23 cellular contexts compared by ENCODE assay signal in genomic region chr4:95508421-95508820, GRCh38. TPM values are rescaled to one million over a fixed set of nuclear protein-coding genes. Genes with fewer than 3 reads are reported as not detected.
DNase-seq lines count a peak whose midpoint lies in the region; ATAC-seq and TF ChIP-seq lines count a peak whose summit lies in the region.
"Had no signal": no experiment of that assay in that cellular context is flagged by ENCODE, and none has a peak within 500 bp of the region (broad histone marks: within the 10 kb centered on the region; RNA-seq: fewer than 3 reads in every experiment).

No MANE protein-coding gene starts in this region.

- H3K4me3 ChIP-seq in astrocyte of the spinal cord (ENCODE audit: low read depth, low read length) (no peak overlapping the region), fibroblast of villous mesenchyme (ENCODE audit: low read depth, low read length) (no peak overlapping the region)
- H3K4me3 ChIP-seq: adrenal gland, ovary, PC-9 had no signal

- in situ Hi-C loops in astrocyte of the spinal cord (cut with HindIII; ENCODE audit: low sequenced_read_pairs): no loop called here

- TF ChIP-seq CTCF in astrocyte of the spinal cord (IDR thresholded peaks at IDR 0.05; ENCODE audit: low read depth, low read length) (no peak), fibroblast of villous mesenchyme (IDR thresholded peaks at IDR 0.05; ENCODE audit: insufficient read depth, low read depth, low read length) (no peak)

- no peak for ATAC-seq in HG03469 (IDR thresholded peaks at IDR 0.05; ENCODE audit: unreplicated experiment)
- ATAC-seq in GM19397 (IDR thresholded peaks at IDR 0.05; ENCODE audit: unreplicated experiment): no peak

- peak; percentile 22 for DNase-seq in COLO829 (ENCODE audit: low spot score)
- peak; percentile 16 for DNase-seq in M059J (ENCODE audit: low read depth)
- peak; percentile 74 for DNase-seq in astrocyte of the spinal cord (ENCODE audit: low read depth, low spot score)
- peak; percentile 26 for DNase-seq in fibroblast of villous mesenchyme (ENCODE audit: low read depth)
- no peak for DNase-seq in activated CD4-positive, CD25-positive, alpha-beta regulatory T cell (lab: John Stamatoyannopoulos, UW)
- DNase-seq in amniotic stem cell (lab: John Stamatoyannopoulos, UW): no peak
- DNase-seq: activated CD4-positive, alpha-beta T cell treated with anti-CD3 and anti-CD28 coated beads, Interleukin-2, amount 10 ng/mL, durations not matched to agents 7 days and 5 days; activated effector memory CD4-positive, alpha-beta T cell treated with Interleukin-2 at 50 U/mL for 16 hours; adrenal gland; COR-L47; DMS79 treated with DMSO at 0.1 percent for 48 hours; effector CD4-positive, alpha-beta T cell; naive B cell; NCI-H1105 treated with DMSO at 0.1 percent for 48 hours; NCI-H2081; NCI-H345; ovary; PC-9; SIG-M5; stimulated activated CD4-positive, alpha-beta T cell treated with anti-CD3 and anti-CD28 coated beads, Interleukin-12 subunit alpha, Interleukin-12 subunit beta, amount 100 ng/mL, for 4 hours had no signal

RNA-seq across cellular contexts. Expression of gene UNC5C, which starts 40.4 kb away (rescaled TPM):
- total RNA-seq in M059J (2014; rRNA removed; shearing (Covaris generic)): 0.44 and 2.1 TPM in 2 replicates
- total RNA-seq in fibroblast of villous mesenchyme: under 0.01 and 0.43 TPM in 2 replicates
- total RNA-seq: activated CD4-positive, alpha-beta T cell treated with anti-CD3 and anti-CD28 coated beads, Interleukin-2, amount 10 ng/mL, durations not matched to agents 7 days and 5 days; PC-9; T-helper 1 cell treated with Interleukin-12 subunit alpha and Interleukin-12 subunit beta and Interleukin-4 antibody, amounts not matched to agents 30 ng/mL and 1 ng/mL, for 36 hours had no signal

Comparison
In these comparisons a context has a peak if more than half of its experiments do, and no peak if none do; other contexts are left out.
1. DNase-seq: peak in COLO829 (single experiment), M059J (single experiment), astrocyte of the spinal cord (single experiment) and fibroblast of villous mesenchyme (single experiment); none in activated CD4-positive, CD25-positive, alpha-beta regulatory T cell (0 of 4) and amniotic stem cell (single experiment).